In genomic region chr2:109659356-109660045, GRCh38 we compare ENCODE assay signal across 20 cellular contexts. TPM values are rescaled to one million over a fixed set of nuclear protein-coding genes. Genes with fewer than 3 reads are reported as not detected.
"Had no signal": no experiment of that assay in that cellular context is flagged by ENCODE, and none has a peak within 500 bp of the region (broad histone marks: within the 10 kb centered on the region; RNA-seq: fewer than 3 reads in every experiment).

No MANE protein-coding gene starts in this region.

- H3K36me3 ChIP-seq: pancreas, thyroid gland had no signal

- H3K4me1 Mint-ChIP-seq: activated B cell treated with CpG ODN at 0.5 μM for 24 hours; activated CD4-positive, alpha-beta T cell treated with anti-CD3 and anti-CD28 coated beads, Interleukin-2, amount 10 ng/mL, durations not matched to agents 24 days and 14 days; stimulated activated naive B cell treated with anti-CD40 and anti-IgM and Interleukin-4, amounts not matched to agents 10 μg/mL and 1 μg/mL and 100 μg/mL, for 72 hours had no signal

- DNase-seq: activated B cell treated with CpG ODN at 0.5 μM for 24 hours; activated CD4-positive, alpha-beta T cell treated with anti-CD3 and anti-CD28 coated beads, Interleukin-2, amount 10 ng/mL, durations not matched to agents 24 days and 14 days; activated CD8-positive, alpha-beta memory T cell treated with anti-CD3 and anti-CD28 coated beads, Interleukin-2, amount 50 U/mL, for 48 hours; activated gamma-delta T cell; activated T-cell treated with anti-CD3 and anti-CD28 coated beads, Interleukin-2, amount 50 U/mL, for 72 hours; amniotic stem cell; foreskin melanocyte; head of caudate nucleus; kidney glomerular epithelial cell; pancreas; stimulated activated CD4-positive, alpha-beta T cell treated with anti-CD3 and anti-CD28 coated beads, Interleukin-2, amount 100 ng/mL, for 48 hours; stimulated activated naive B cell treated with anti-CD40 and anti-IgM and Interleukin-4, amounts not matched to agents 10 μg/mL and 1 μg/mL and 100 μg/mL, for 72 hours; T-helper 2 cell; thyroid gland had no signal

- H3K36me3 Mint-ChIP-seq: activated naive CD4-positive, alpha-beta T cell treated with anti-CD3 and anti-CD28 coated beads, Interleukin-2, amount 50 U/mL, for 72 hours; mesothelial cell of epicardium; stimulated activated naive B cell treated with anti-CD40 and anti-IgM and Interleukin-4, amounts not matched to agents 10 μg/mL and 1 μg/mL and 100 μg/mL, for 72 hours had no signal

- H3K9me3 ChIP-seq: pancreas, thyroid gland had no signal

- H3K4me3 Mint-ChIP-seq: activated B cell treated with CpG ODN at 0.5 μM for 24 hours; activated CD4-positive, alpha-beta T cell treated with anti-CD3 and anti-CD28 coated beads, Interleukin-2, amount 10 ng/mL, durations not matched to agents 24 days and 14 days; activated T-cell treated with anti-CD3 and anti-CD28 coated beads, Interleukin-2, amount 50 U/mL, for 72 hours; mesothelial cell of epicardium; neural crest cell; stimulated activated naive B cell treated with anti-CD40 and anti-IgM and Interleukin-4, amounts not matched to agents 10 μg/mL and 1 μg/mL and 100 μg/mL, for 72 hours had no signal

- H3K27me3 ChIP-seq: pancreas, thyroid gland had no signal

- FAIRE-seq: colon, pancreas, TTC549, urothelium cell line had no signal

- H3K27ac Mint-ChIP-seq: activated B cell treated with CpG ODN at 0.5 μM for 24 hours; activated CD4-positive, alpha-beta T cell treated with anti-CD3 and anti-CD28 coated beads, Interleukin-2, amount 10 ng/mL, durations not matched to agents 24 days and 14 days; activated naive CD4-positive, alpha-beta T cell treated with anti-CD3 and anti-CD28 coated beads, Interleukin-2, amount 50 U/mL, for 72 hours; activated T-cell treated with anti-CD3 and anti-CD28 coated beads, Interleukin-2, amount 50 U/mL, for 72 hours; mesothelial cell of epicardium; stimulated activated naive B cell treated with anti-CD40 and anti-IgM and Interleukin-4, amounts not matched to agents 10 μg/mL and 1 μg/mL and 100 μg/mL, for 72 hours had no signal

- H3K4me3 ChIP-seq: pancreas, thyroid gland had no signal

- H3K27ac ChIP-seq: pancreas, thyroid gland had no signal

- ATAC-seq: activated naive CD4-positive, alpha-beta T cell treated with anti-CD3 and anti-CD28 coated beads, Interleukin-2, amount 50 U/mL, for 72 hours; activated T-cell treated with anti-CD3 and anti-CD28 coated beads, Interleukin-2, amount 50 U/mL, for 72 hours; pancreas; stimulated activated naive B cell treated with anti-CD40 and anti-IgM and Interleukin-4, amounts not matched to agents 10 μg/mL and 1 μg/mL and 100 μg/mL, for 72 hours had no signal

- H3K4me1 ChIP-seq: pancreas had no signal

RNA-seq across cellular contexts. Expression of gene SOWAHC, which starts 45.3 kb away (rescaled TPM):
- total RNA-seq: activated B cell treated with CpG ODN at 0.5 μM for 24 hours had no signal
